6 cellular contexts compared by ENCODE assay signal in genomic region chr1:154556422-154556821, GRCh38. TPM values are rescaled to one million over a fixed set of nuclear protein-coding genes. Genes with fewer than 3 reads are reported as not detected.
DNase-seq lines count a peak whose midpoint lies in the region; ATAC-seq, FAIRE-seq and TF ChIP-seq lines count a peak whose summit lies in the region.

No MANE protein-coding gene starts in this region.

- POLR2A ChIA-PET in HepG2 (lab: Yijun Ruan, JAX), result interaction anchor here (0.9 kb wide), 1 partner anchor 10 kb away, joined by 3 read pairs; no protein-coding TSS in a partner anchor

- H3K27me3 ChIP-seq in BLaER1 treated with 17β-estradiol and CSF1 and Interleukin-3, amounts not matched to agents 10 nM and 100 nM, result no peaks in the 10 kb centered on the region
- no peaks in the 10 kb centered on the region; a peak in 1 of 5 replicates for H3K27me3 ChIP-seq in HepG2 (ENCODE audit: control insufficient read depth in 1 of 2, insufficient read depth in 2 of 2, low read length in 2 of 2)

- TF ChIP-seq CTCF in WI38 (IDR thresholded peaks at IDR 0.05; ENCODE audit: low read depth, low read length), result no peak
- TF ChIP-seq CTCF in HepG2 (CRISPR knock-in tag; IDR thresholded peaks at IDR 0.05), result no peak

- peaks cover 27 to 50% (median 35%) of the 10 kb centered on the region in 10 experiments for H3K4me1 ChIP-seq in BLaER1 treated with 17β-estradiol and CSF1 and Interleukin-3, amounts not matched to agents 10 nM and 100 nM
- peaks cover 34% of the 10 kb centered on the region for H3K4me1 ChIP-seq in HepG2 (ENCODE audit: insufficient read depth, low read length)

- in situ Hi-C loops in HepG2 (cut with HindIII; ENCODE audit: extremely low pct_ligation_motif_present, low pct_unique_long_range_greater_than_20kb), result no loop called here

- FAIRE-seq in HepG2 (lab: Jason Lieb, UNC), result no peak

- DNase-seq in HepG2 (ENCODE audit: low spot score), result no peak
- DNase-seq in NCI-H1930 (lab: John Stamatoyannopoulos, UW), result no peak
- no peak for DNase-seq in C1 segment of cervical spinal cord (lab: John Stamatoyannopoulos, UW)

- H2AFZ ChIP-seq in HepG2 (ENCODE audit: low read length), result no peak overlapping the region

- CTCF ChIA-PET in HepG2 (lab: Yijun Ruan, JAX; ENCODE audit: low intra/inter-chr PET ratio, low total read pairs), result no interaction called here

- no peak for TF ChIP-seq POLR2A in HepG2 (IDR thresholded peaks at IDR 0.05; ENCODE audit: insufficient read depth in 1 of 2, low read depth in 2 of 2, low read length in 2 of 2)

- intact Hi-C loops in HepG2 (cut with micrococcal nuclease; ENCODE audit: unreplicated experiment), result loop anchor here (5.0 kb wide), 3 partner anchors 51 to 446 kb away; partner anchors contain the start of genes ADAR and ZBTB7B

- H3K9ac ChIP-seq in BLaER1 treated with 17β-estradiol and CSF1 and Interleukin-3, amounts not matched to agents 10 nM and 100 nM, result peak overlapping the region; percentile 90 to 94 (median 93)
- H3K9ac ChIP-seq in HepG2 (ENCODE audit: insufficient read depth, low read depth, low read length), result peak overlapping the region; percentile 89

- peak overlapping the region; percentile 90 to 99 (median 97) for H3K4me2 ChIP-seq in BLaER1 treated with 17β-estradiol and CSF1 and Interleukin-3, amounts not matched to agents 10 nM and 100 nM
- peak overlapping the region; percentile 98 for H3K4me2 ChIP-seq in HepG2 (ENCODE audit: low read depth, low read length)

- H3K36me3 ChIP-seq in BLaER1 treated with 17β-estradiol and CSF1 and Interleukin-3, amounts not matched to agents 10 nM and 100 nM, result peaks cover 45 to 54% (median 48%) of the 10 kb centered on the region in 11 experiments
- peaks cover 31 to 47% of the 10 kb centered on the region in 2 experiments for H3K36me3 ChIP-seq in HepG2 (replicated peaks in 1 of 2; ENCODE audit: control insufficient read depth in 1 of 2, insufficient read depth in 2 of 2, low read length in 2 of 2)

- TF ChIP-seq RAD21 in HepG2 (CRISPR knock-in tag; IDR thresholded peaks at IDR 0.05), result no peak

- WGBS in HepG2 (ENCODE audit: low lambda C conversion rate), result 30% methylated on average over 3 of the region's 4 CpGs

- no TSS peak for BruUV-seq in HepG2 (replicated peaks; lab: Mats Ljungman, UMichigan)

- peaks cover 32% of the 10 kb centered on the region for H3K79me2 ChIP-seq in HepG2 (ENCODE audit: insufficient read depth, low read length)

- ATAC-seq in HepG2 (no peak; the same call in 2 of the 3 replicates), HG03139 (IDR thresholded peaks at IDR 0.05; ENCODE audit: unreplicated experiment) (no peak)

- H3K9me3 ChIP-seq in BLaER1 treated with 17β-estradiol and CSF1 and Interleukin-3, amounts not matched to agents 10 nM and 100 nM (replicated peaks in 1 of 11), result no peaks in the 10 kb centered on the region
- H3K9me3 ChIP-seq in HepG2 (ENCODE audit: low read length), result no peaks in the 10 kb centered on the region

- peak overlapping the region in 10 of 11 experiments; percentile 1 to 87 (median 20); a peak in 10 of 22 replicates for H3K27ac ChIP-seq in BLaER1 treated with 17β-estradiol and CSF1 and Interleukin-3, amounts not matched to agents 10 nM and 100 nM
- H3K27ac ChIP-seq in HepG2 (ENCODE audit: extremely low read length, insufficient read depth, low read length), result peak overlapping the region; percentile 2

- H4K20me1 ChIP-seq in BLaER1 treated with 17β-estradiol and CSF1 and Interleukin-3, amounts not matched to agents 10 nM and 100 nM, result peaks cover 34 to 65% (median 61%) of the 10 kb centered on the region in 11 experiments; a peak in 21 of 22 replicates
- H4K20me1 ChIP-seq in HepG2 (ENCODE audit: insufficient read depth, low read length), result no peaks in the 10 kb centered on the region; the same call in 1 of the 2 replicates

- peak overlapping the region; percentile 80 to 99 (median 90) for H3K4me3 ChIP-seq in BLaER1 treated with 17β-estradiol and CSF1 and Interleukin-3, amounts not matched to agents 10 nM and 100 nM
- H3K4me3 ChIP-seq in WI38 (ENCODE audit: low read depth, low read length), result peak overlapping the region; percentile 76
- peak overlapping the region; percentile 35 to 96 (median 95) for H3K4me3 ChIP-seq in HepG2 (replicated peaks in 1 of 3; ENCODE audit: insufficient read depth in 1 of 3, low read depth in 2 of 3, low read length in 3 of 3)

- TF ChIP-seq EP300 in HepG2 (IDR thresholded peaks at IDR 0.05; ENCODE audit: low read depth in 2 of 2, low read length in 2 of 2) (no peak), HepG2 (CRISPR knock-in tag; IDR thresholded peaks at IDR 0.05; ENCODE audit: borderline replicate concordance) (no peak)

RNA-seq across cellular contexts. Expression of gene UBE2Q1, which starts 2.0 kb away (rescaled TPM):
- total RNA-seq in HepG2 (2016; rRNA removed; fragmentation: Illumina TruSeq; extraction: Trizol), result 37.9 and 41.7 TPM in 2 replicates
- 25.3 and 28.6 TPM in 2 replicates for total RNA-seq in HepG2 (2016; cell fraction: cytosol; rRNA removed; fragmentation: Illumina TruSeq; extraction: Trizol; ENCODE audit: low read depth)
- 30.4 and 39.8 TPM in 2 replicates for total RNA-seq in HepG2 (2016; cell fraction: insoluble cytoplasmic fraction; rRNA removed; fragmentation: Illumina TruSeq; extraction: Trizol)
- total RNA-seq in HepG2 (2016; cell fraction: membrane; rRNA removed; fragmentation: Illumina TruSeq; extraction: Trizol), result 62.1 and 67.2 TPM in 2 replicates
- total RNA-seq in HepG2 (2016; cell fraction: nucleus; rRNA removed; fragmentation: Illumina TruSeq; extraction: Trizol), result 22.1 and 39.3 TPM in 2 replicates
- 11.7 and 12.0 TPM in 2 replicates for polyA plus RNA-seq in HepG2 (2011; rRNA removed)
- 8.0 and 9.6 TPM in 2 replicates for polyA plus RNA-seq in HepG2 (2011; cell fraction: cytosol; rRNA removed)
- 14.6 and 16.1 TPM in 2 replicates for polyA plus RNA-seq in HepG2 (2011; cell fraction: nucleus; rRNA removed)
- polyA plus RNA-seq in HepG2 (2012), result 38.7 and 55.5 TPM in 2 replicates
- polyA plus RNA-seq in HepG2 (2016; cell fraction: cytosol; fragmentation: Illumina TruSeq; extraction: Trizol; ENCODE audit: low read depth), result 54.7 and 56.1 TPM in 2 replicates
- polyA plus RNA-seq in HepG2 (2016; cell fraction: insoluble cytoplasmic fraction; fragmentation: Illumina TruSeq; extraction: Trizol; ENCODE audit: low read depth), result 55.4 and 68.5 TPM in 2 replicates
- polyA plus RNA-seq in HepG2 (2016; cell fraction: membrane; fragmentation: Illumina TruSeq; extraction: Trizol; ENCODE audit: low read depth), result 93.4 and 96.6 TPM in 2 replicates
- 82.9 and 88.0 TPM in 2 replicates for polyA plus RNA-seq in HepG2 (2016; cell fraction: nucleus; fragmentation: Illumina TruSeq; extraction: Trizol; ENCODE audit: insufficient read depth, low read depth)
- polyA minus RNA-seq in HepG2 (2011; rRNA and poly(A)+ RNA removed; ENCODE audit: low replicate concordance), result 7.3 and 19.3 TPM in 2 replicates
- polyA minus RNA-seq in HepG2 (2011; cell fraction: cytosol; rRNA and poly(A)+ RNA removed), result 8.6 and 10.4 TPM in 2 replicates
- polyA minus RNA-seq in HepG2 (2011; cell fraction: nucleus; rRNA and poly(A)+ RNA removed), result 10.8 and 15.2 TPM in 2 replicates

RNA-seq across cellular contexts. Expression of gene CHRNB2, which starts 11.2 kb away (rescaled TPM):
- 0.07 TPM in 1 of 2 replicates, not detected in the other for total RNA-seq in HepG2 (2016; rRNA removed; fragmentation: Illumina TruSeq; extraction: Trizol)
- not detected in 2 replicates for total RNA-seq in HepG2 (2016; cell fraction: cytosol; rRNA removed; fragmentation: Illumina TruSeq; extraction: Trizol; ENCODE audit: low read depth)
- 0.06 TPM in 1 of 2 replicates, not detected in the other for total RNA-seq in HepG2 (2016; cell fraction: insoluble cytoplasmic fraction; rRNA removed; fragmentation: Illumina TruSeq; extraction: Trizol)
- not detected in 2 replicates for total RNA-seq in HepG2 (2016; cell fraction: membrane; rRNA removed; fragmentation: Illumina TruSeq; extraction: Trizol)
- 0.19 TPM in 1 of 2 replicates, not detected in the other for total RNA-seq in HepG2 (2016; cell fraction: nucleus; rRNA removed; fragmentation: Illumina TruSeq; extraction: Trizol)
- 0.03 and 0.07 TPM in 2 replicates for polyA plus RNA-seq in HepG2 (2011; rRNA removed)
- 0.01 TPM in 1 of 2 replicates, not detected in the other for polyA plus RNA-seq in HepG2 (2011; cell fraction: cytosol; rRNA removed)
- polyA plus RNA-seq in HepG2 (2011; cell fraction: nucleus; rRNA removed), result 0.07 and 0.18 TPM in 2 replicates
- 0.04 and 0.07 TPM in 2 replicates for polyA plus RNA-seq in HepG2 (2012)
- polyA plus RNA-seq in HepG2 (2016; cell fraction: cytosol; fragmentation: Illumina TruSeq; extraction: Trizol; ENCODE audit: low read depth), result not detected in 2 replicates
- polyA plus RNA-seq in HepG2 (2016; cell fraction: insoluble cytoplasmic fraction; fragmentation: Illumina TruSeq; extraction: Trizol; ENCODE audit: low read depth), result not detected in 2 replicates
- not detected in 2 replicates for polyA plus RNA-seq in HepG2 (2016; cell fraction: membrane; fragmentation: Illumina TruSeq; extraction: Trizol; ENCODE audit: low read depth)
- polyA plus RNA-seq in HepG2 (2016; cell fraction: nucleus; fragmentation: Illumina TruSeq; extraction: Trizol; ENCODE audit: insufficient read depth, low read depth), result 0.26 TPM in 1 of 2 replicates, not detected in the other
- 0.21 and 0.24 TPM in 2 replicates for polyA minus RNA-seq in HepG2 (2011; rRNA and poly(A)+ RNA removed; ENCODE audit: low replicate concordance)
- not detected in 2 replicates for polyA minus RNA-seq in HepG2 (2011; cell fraction: cytosol; rRNA and poly(A)+ RNA removed)
- 0.12 and 0.13 TPM in 2 replicates for polyA minus RNA-seq in HepG2 (2011; cell fraction: nucleus; rRNA and poly(A)+ RNA removed)

RNA-seq across cellular contexts. Expression of gene ADAR, which starts 51.6 kb away (rescaled TPM):
- 70.8 and 94.6 TPM in 2 replicates for total RNA-seq in HepG2 (2016; rRNA removed; fragmentation: Illumina TruSeq; extraction: Trizol)
- total RNA-seq in HepG2 (2016; cell fraction: cytosol; rRNA removed; fragmentation: Illumina TruSeq; extraction: Trizol; ENCODE audit: low read depth), result 9.0 and 11.2 TPM in 2 replicates
- 68.0 and 86.8 TPM in 2 replicates for total RNA-seq in HepG2 (2016; cell fraction: insoluble cytoplasmic fraction; rRNA removed; fragmentation: Illumina TruSeq; extraction: Trizol)
- total RNA-seq in HepG2 (2016; cell fraction: membrane; rRNA removed; fragmentation: Illumina TruSeq; extraction: Trizol), result 39.0 and 39.7 TPM in 2 replicates
- 58.4 and 70.1 TPM in 2 replicates for total RNA-seq in HepG2 (2016; cell fraction: nucleus; rRNA removed; fragmentation: Illumina TruSeq; extraction: Trizol)
- polyA plus RNA-seq in HepG2 (2011; rRNA removed), result 78.6 and 86.2 TPM in 2 replicates
- polyA plus RNA-seq in HepG2 (2011; cell fraction: cytosol; rRNA removed), result 50.2 and 58.9 TPM in 2 replicates
- 99.9 and 117 TPM in 2 replicates for polyA plus RNA-seq in HepG2 (2011; cell fraction: nucleus; rRNA removed)
- polyA plus RNA-seq in HepG2 (2012), result 46.2 and 48.4 TPM in 2 replicates
- polyA plus RNA-seq in HepG2 (2016; cell fraction: cytosol; fragmentation: Illumina TruSeq; extraction: Trizol; ENCODE audit: low read depth), result 2.9 and 3.4 TPM in 2 replicates
- 65.0 and 73.2 TPM in 2 replicates for polyA plus RNA-seq in HepG2 (2016; cell fraction: insoluble cytoplasmic fraction; fragmentation: Illumina TruSeq; extraction: Trizol; ENCODE audit: low read depth)
- polyA plus RNA-seq in HepG2 (2016; cell fraction: membrane; fragmentation: Illumina TruSeq; extraction: Trizol; ENCODE audit: low read depth), result 14.8 and 16.7 TPM in 2 replicates
- polyA plus RNA-seq in HepG2 (2016; cell fraction: nucleus; fragmentation: Illumina TruSeq; extraction: Trizol; ENCODE audit: insufficient read depth, low read depth), result 73.4 and 80.3 TPM in 2 replicates
- 183 and 405 TPM in 2 replicates for polyA minus RNA-seq in HepG2 (2011; rRNA and poly(A)+ RNA removed; ENCODE audit: low replicate concordance)
- polyA minus RNA-seq in HepG2 (2011; cell fraction: cytosol; rRNA and poly(A)+ RNA removed), result 60.8 and 69.1 TPM in 2 replicates
- polyA minus RNA-seq in HepG2 (2011; cell fraction: nucleus; rRNA and poly(A)+ RNA removed), result 94.0 and 140 TPM in 2 replicates

RNA-seq across cellular contexts. Expression of gene SHE, which starts 54.2 kb away (rescaled TPM):
- total RNA-seq in HepG2 (2016; rRNA removed; fragmentation: Illumina TruSeq; extraction: Trizol), result not detected in 2 replicates
- not detected in 2 replicates for total RNA-seq in HepG2 (2016; cell fraction: cytosol; rRNA removed; fragmentation: Illumina TruSeq; extraction: Trizol; ENCODE audit: low read depth)
- total RNA-seq in HepG2 (2016; cell fraction: insoluble cytoplasmic fraction; rRNA removed; fragmentation: Illumina TruSeq; extraction: Trizol), result not detected in 2 replicates
- total RNA-seq in HepG2 (2016; cell fraction: membrane; rRNA removed; fragmentation: Illumina TruSeq; extraction: Trizol), result not detected in 2 replicates
- total RNA-seq in HepG2 (2016; cell fraction: nucleus; rRNA removed; fragmentation: Illumina TruSeq; extraction: Trizol), result not detected in 2 replicates
- polyA plus RNA-seq in HepG2 (2011; rRNA removed), result not detected in 2 replicates
- polyA plus RNA-seq in HepG2 (2011; cell fraction: cytosol; rRNA removed), result not detected in 2 replicates
- not detected in 2 replicates for polyA plus RNA-seq in HepG2 (2011; cell fraction: nucleus; rRNA removed)
- polyA plus RNA-seq in HepG2 (2012), result not detected in 2 replicates
- polyA plus RNA-seq in HepG2 (2016; cell fraction: cytosol; fragmentation: Illumina TruSeq; extraction: Trizol; ENCODE audit: low read depth), result not detected in 2 replicates
- polyA plus RNA-seq in HepG2 (2016; cell fraction: insoluble cytoplasmic fraction; fragmentation: Illumina TruSeq; extraction: Trizol; ENCODE audit: low read depth), result not detected in 2 replicates
- not detected in 2 replicates for polyA plus RNA-seq in HepG2 (2016; cell fraction: membrane; fragmentation: Illumina TruSeq; extraction: Trizol; ENCODE audit: low read depth)
- not detected in 2 replicates for polyA plus RNA-seq in HepG2 (2016; cell fraction: nucleus; fragmentation: Illumina TruSeq; extraction: Trizol; ENCODE audit: insufficient read depth, low read depth)
- polyA minus RNA-seq in HepG2 (2011; rRNA and poly(A)+ RNA removed; ENCODE audit: low replicate concordance), result not detected in 2 replicates
- not detected in 2 replicates for polyA minus RNA-seq in HepG2 (2011; cell fraction: cytosol; rRNA and poly(A)+ RNA removed)
- polyA minus RNA-seq in HepG2 (2011; cell fraction: nucleus; rRNA and poly(A)+ RNA removed), result not detected in 2 replicates

RNA-seq across cellular contexts. Expression of gene TDRD10, which starts 54.4 kb away (rescaled TPM):
- total RNA-seq in HepG2 (2016; rRNA removed; fragmentation: Illumina TruSeq; extraction: Trizol), result not detected in 2 replicates
- not detected in 2 replicates for total RNA-seq in HepG2 (2016; cell fraction: cytosol; rRNA removed; fragmentation: Illumina TruSeq; extraction: Trizol; ENCODE audit: low read depth)
- total RNA-seq in HepG2 (2016; cell fraction: insoluble cytoplasmic fraction; rRNA removed; fragmentation: Illumina TruSeq; extraction: Trizol), result not detected in 2 replicates
- not detected in 2 replicates for total RNA-seq in HepG2 (2016; cell fraction: membrane; rRNA removed; fragmentation: Illumina TruSeq; extraction: Trizol)
- total RNA-seq in HepG2 (2016; cell fraction: nucleus; rRNA removed; fragmentation: Illumina TruSeq; extraction: Trizol), result not detected in 2 replicates
- not detected in 2 replicates for polyA plus RNA-seq in HepG2 (2011; rRNA removed)
- polyA plus RNA-seq in HepG2 (2011; cell fraction: cytosol; rRNA removed), result not detected in 2 replicates
- polyA plus RNA-seq in HepG2 (2011; cell fraction: nucleus; rRNA removed), result not detected in 2 replicates
- not detected in 2 replicates for polyA plus RNA-seq in HepG2 (2012)
- polyA plus RNA-seq in HepG2 (2016; cell fraction: cytosol; fragmentation: Illumina TruSeq; extraction: Trizol; ENCODE audit: low read depth), result not detected in 2 replicates
- polyA plus RNA-seq in HepG2 (2016; cell fraction: insoluble cytoplasmic fraction; fragmentation: Illumina TruSeq; extraction: Trizol; ENCODE audit: low read depth), result not detected in 2 replicates
- polyA plus RNA-seq in HepG2 (2016; cell fraction: membrane; fragmentation: Illumina TruSeq; extraction: Trizol; ENCODE audit: low read depth), result not detected in 2 replicates
- polyA plus RNA-seq in HepG2 (2016; cell fraction: nucleus; fragmentation: Illumina TruSeq; extraction: Trizol; ENCODE audit: insufficient read depth, low read depth), result not detected in 2 replicates
- 0.07 TPM in 1 of 2 replicates, not detected in the other for polyA minus RNA-seq in HepG2 (2011; rRNA and poly(A)+ RNA removed; ENCODE audit: low replicate concordance)
- polyA minus RNA-seq in HepG2 (2011; cell fraction: cytosol; rRNA and poly(A)+ RNA removed), result not detected in 2 replicates
- not detected in 2 replicates for polyA minus RNA-seq in HepG2 (2011; cell fraction: nucleus; rRNA and poly(A)+ RNA removed)
